Comparison of ENCODE assay signal across 29 cellular contexts in the genomic region with DNA sequence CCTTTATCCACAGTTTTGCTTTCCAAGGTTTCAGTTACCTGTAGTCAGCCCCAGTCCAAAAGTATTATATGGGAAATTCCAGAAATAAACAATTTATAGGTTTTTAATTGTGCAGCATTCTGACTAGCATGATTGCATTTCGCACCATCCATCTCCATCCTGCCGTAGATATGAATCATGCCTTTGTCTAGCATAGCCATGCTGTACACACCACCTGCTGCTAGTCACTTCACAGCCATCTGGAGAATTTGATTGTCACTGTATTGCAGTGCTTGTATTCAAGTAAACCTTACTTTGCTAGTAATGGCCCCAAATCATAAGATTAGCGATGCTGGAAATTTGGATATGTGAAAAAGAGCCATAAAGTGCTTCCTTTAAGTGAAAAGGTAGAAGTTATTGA. TPM values are rescaled to one million over a fixed set of nuclear protein-coding genes. Genes with fewer than 3 reads are reported as not detected.
A peak's percentile ranks its signal among the peaks of the same experiment; 100 is the strongest.
DNase-seq lines count a peak whose midpoint lies in the region; ATAC-seq and TF ChIP-seq lines count a peak whose summit lies in the region.
"Had no signal": no experiment of that assay in that cellular context is flagged by ENCODE, and none has a peak within 500 bp of the region (broad histone marks: within the 10 kb centered on the region; RNA-seq: fewer than 3 reads in every experiment).

No MANE protein-coding gene starts in this region.

- H3K9me3 Mint-ChIP-seq in CD14-positive monocyte, result peaks cover 0 to 16% (median 3%) of the 10 kb centered on the region in 7 donors
- H3K9me3 Mint-ChIP-seq in CD8-positive, alpha-beta T cell, result no peaks in the 10 kb centered on the region
- H3K9me3 Mint-ChIP-seq: activated naive CD4-positive, alpha-beta T cell treated with anti-CD3 and anti-CD28 coated beads for 36 hours had no signal

- H3K9me3 ChIP-seq in heart left ventricle, result no peaks in the 10 kb centered on the region
- H3K9me3 ChIP-seq in CD8-positive, alpha-beta T cell (ENCODE audit: low read length), result no peaks in the 10 kb centered on the region
- H3K9me3 ChIP-seq: Caco-2, thyroid gland had no signal

- no peak overlapping the region for H3K4me3 Mint-ChIP-seq in CD14-positive monocyte
- H3K4me3 Mint-ChIP-seq in CD8-positive, alpha-beta T cell, result no peak overlapping the region
- H3K4me3 Mint-ChIP-seq: activated naive CD4-positive, alpha-beta T cell treated with anti-CD3 and anti-CD28 coated beads for 36 hours; activated T-cell treated with anti-CD3 and anti-CD28 coated beads, Interleukin-2, amount 50 U/mL, for 72 hours; memory B cell had no signal

- CTCF ChIA-PET in CD8-positive, alpha-beta T cell (lab: Charles Lee), result no interaction called here

- H3K4me1 Mint-ChIP-seq in CD14-positive monocyte, result no peaks in the 10 kb centered on the region
- no peaks in the 10 kb centered on the region for H3K4me1 Mint-ChIP-seq in CD8-positive, alpha-beta T cell (ENCODE audit: low read depth)
- H3K4me1 Mint-ChIP-seq: memory B cell had no signal

- no peak for TF ChIP-seq POLR2A in heart left ventricle (IDR thresholded peaks at IDR 0.05)

- no peak overlapping the region for H3K27ac ChIP-seq in heart left ventricle
- no peak overlapping the region for H3K27ac ChIP-seq in CD8-positive, alpha-beta T cell (ENCODE audit: low read depth, low read length)
- H3K27ac ChIP-seq: GM23248, thyroid gland had no signal

- H3K4me1 ChIP-seq in heart left ventricle, result no peaks in the 10 kb centered on the region
- no peaks in the 10 kb centered on the region for H3K4me1 ChIP-seq in CD8-positive, alpha-beta T cell (ENCODE audit: insufficient read depth, low read length)
- H3K4me1 ChIP-seq: thyroid gland had no signal

- H3K27me3 ChIP-seq in heart left ventricle, result peaks cover 0 to 4% (median 0%) of the 10 kb centered on the region in 9 donors
- no peaks in the 10 kb centered on the region for H3K27me3 ChIP-seq in CD8-positive, alpha-beta T cell (ENCODE audit: insufficient read depth, low read length)
- H3K27me3 ChIP-seq: thyroid gland had no signal

- TF ChIP-seq CTCF in CD14-positive monocyte (IDR thresholded peaks at IDR 0.05), result no peak
- TF ChIP-seq CTCF in heart left ventricle (IDR thresholded peaks at IDR 0.05), result no peak
- TF ChIP-seq CTCF in CD8-positive, alpha-beta T cell (IDR thresholded peaks at IDR 0.05), result no peak

- H3K27ac Mint-ChIP-seq in CD14-positive monocyte, result no peak overlapping the region
- no peak overlapping the region for H3K27ac Mint-ChIP-seq in CD8-positive, alpha-beta T cell
- H3K27ac Mint-ChIP-seq: activated naive CD4-positive, alpha-beta T cell treated with anti-CD3 and anti-CD28 coated beads for 36 hours; activated T-cell treated with anti-CD3 and anti-CD28 coated beads, Interleukin-2, amount 50 U/mL, for 72 hours; memory B cell had no signal

- POLR2A ChIA-PET in CD8-positive, alpha-beta T cell (lab: Charles Lee), result no interaction called here

- no peak for ATAC-seq in heart left ventricle
- ATAC-seq in CD8-positive, alpha-beta T cell, result no peak
- ATAC-seq: activated T-cell treated with anti-CD3 and anti-CD28 coated beads, Interleukin-2, amount 50 U/mL, for 72 hours; left colon; stimulated activated naive CD8-positive, alpha-beta T cell treated with anti-CD3 and anti-CD28 coated beads, Interleukin-15, Interleukin-2, amounts not matched to agents 100 U/mL and 50 U/mL, for 24 hours had no signal

- H3K27me3 Mint-ChIP-seq in CD14-positive monocyte (ENCODE audit: low read depth in 3 of 3), result peaks cover 0 to 5% (median 2%) of the 10 kb centered on the region in 3 donors
- H3K27me3 Mint-ChIP-seq in CD8-positive, alpha-beta T cell (ENCODE audit: low read depth), result peaks cover 3% of the 10 kb centered on the region

- intact Hi-C loops in CD14-positive monocyte (cut with micrococcal nuclease) (no loop called here), heart left ventricle (cut with DNase I) (no loop called here)
- intact Hi-C loops in CD8-positive, alpha-beta T cell (cut with DNase I, micrococcal nuclease), result no loop called here

- DNase-seq in NCI-H1436 (lab: John Stamatoyannopoulos, UW), result peak; percentile 39
- DNase-seq in NCI-H1436 treated with DMSO at 0.1 percent for 48 hours (lab: John Stamatoyannopoulos, UW), result no peak
- peak; percentile 88 for DNase-seq in NCI-H2171 treated with DMSO at 0.1 percent for 48 hours (lab: John Stamatoyannopoulos, UW)
- DNase-seq in SHP77 (lab: John Stamatoyannopoulos, UW), result peak; percentile 61 to 72
- peak; percentile 3 for DNase-seq in pons (ENCODE audit: low spot score)
- no peak for DNase-seq in CD14-positive monocyte (ENCODE audit: low spot score)
- no peak for DNase-seq in heart left ventricle
- no peak for DNase-seq in CD8-positive, alpha-beta T cell
- DNase-seq: 8988T; activated CD4-positive, alpha-beta T cell treated with anti-CD3 and anti-CD28 coated beads for 1 hour; activated naive CD4-positive, alpha-beta T cell treated with anti-CD3 and anti-CD28 coated beads for 36 hours; activated T-cell treated with anti-CD3 and anti-CD28 coated beads, Interleukin-2, amount 50 U/mL, for 72 hours; AML-193; amniotic stem cell; Caco-2; EL; GM23248; left colon; NCI-H1105; NCI-H526 treated with DMSO at 0.1 percent for 48 hours; Right ventricle myocardium superior; stimulated activated CD4-positive, alpha-beta T cell treated with anti-CD3 and anti-CD28 coated beads, Interleukin-4, amount 100 ng/mL, for 24 hours; stimulated activated naive CD8-positive, alpha-beta T cell treated with anti-CD3 and anti-CD28 coated beads, Interleukin-15, Interleukin-2, amounts not matched to agents 100 U/mL and 50 U/mL, for 24 hours; thyroid gland had no signal

- WGBS in heart left ventricle, 4 donors, result 90 to 93% (median 91%) methylated on average over 3 of the region's 3 CpGs

- no peaks in the 10 kb centered on the region for H3K36me3 ChIP-seq in heart left ventricle
- H3K36me3 ChIP-seq in CD8-positive, alpha-beta T cell (ENCODE audit: insufficient read depth, low read length), result no peaks in the 10 kb centered on the region
- H3K36me3 ChIP-seq: thyroid gland had no signal

- no peak overlapping the region for H3K4me3 ChIP-seq in heart left ventricle
- H3K4me3 ChIP-seq in CD8-positive, alpha-beta T cell (ENCODE audit: low read depth, low read length), result no peak overlapping the region
- H3K4me3 ChIP-seq: GM23248, thyroid gland had no signal

- peaks cover 0 to 1% of the 10 kb centered on the region in 2 donors for H3K36me3 Mint-ChIP-seq in CD14-positive monocyte
- no peaks in the 10 kb centered on the region for H3K36me3 Mint-ChIP-seq in CD8-positive, alpha-beta T cell
- H3K36me3 Mint-ChIP-seq: memory B cell had no signal

RNA-seq across cellular contexts. Expression of a gene that starts 36.0 kb away (rescaled TPM):
- polyA plus RNA-seq in CD14-positive monocyte (not detected), heart left ventricle (not detected)
- not detected for total RNA-seq in heart left ventricle
- not detected for total RNA-seq in CD8-positive, alpha-beta T cell
- total RNA-seq: activated CD8-positive, alpha-beta memory T cell treated with anti-CD3 and anti-CD28 coated beads for 36 hours; activated naive CD4-positive, alpha-beta T cell treated with anti-CD3 and anti-CD28 coated beads for 36 hours; activated T-cell treated with anti-CD3 and anti-CD28 coated beads, Interleukin-2, amount 50 U/mL, for 72 hours; Caco-2; GM23248; left colon; LHCN-M2; OCI-LY7; omental fat pad; Right ventricle myocardium superior; thyroid gland had no signal
- polyA plus RNA-seq: GM23248 had no signal

Comparison
In these comparisons a context has a peak if more than half of its experiments do, and no peak if none do; other contexts are left out.
1. DNase-seq: peak in NCI-H1436 (single experiment), NCI-H2171 treated with DMSO at 0.1 percent for 48 hours (single experiment), SHP77 (2 of 2) and pons (single experiment); none in NCI-H1436 treated with DMSO at 0.1 percent for 48 hours (single experiment), CD14-positive monocyte (single experiment), heart left ventricle (0 of 5) and CD8-positive, alpha-beta T cell (0 of 7).